7 cellular contexts compared by ENCODE assay signal in genomic region chr12:85872497-85873091, GRCh38. TPM values are rescaled to one million over a fixed set of nuclear protein-coding genes. Genes with fewer than 3 reads are reported as not detected.
DNase-seq lines count a peak whose midpoint lies in the region; ATAC-seq and TF ChIP-seq lines count a peak whose summit lies in the region.

No MANE protein-coding gene starts in this region.

- in situ Hi-C loops in Panc1 (cut with HindIII; ENCODE audit: low pct_unique_long_range_greater_than_20kb, low sequenced_read_pairs): no loop called here

- H3K27ac Mint-ChIP-seq in activated CD4-positive, alpha-beta memory T cell treated with anti-CD3 and anti-CD28 coated beads for 36 hours: no peak overlapping the region

- no peaks in the 10 kb centered on the region for H3K36me3 Mint-ChIP-seq in activated CD4-positive, alpha-beta memory T cell treated with anti-CD3 and anti-CD28 coated beads for 36 hours

- TF ChIP-seq CTCF in GM12865 (IDR thresholded peaks at IDR 0.05; ENCODE audit: insufficient read depth, low read depth, low read length, missing control alignments) (peak; percentile 71), Panc1 (IDR thresholded peaks at IDR 0.05) (peak; percentile 75; the same call in 1 of the 2 replicates)

- H3K4me1 Mint-ChIP-seq in activated CD4-positive, alpha-beta memory T cell treated with anti-CD3 and anti-CD28 coated beads for 36 hours (ENCODE audit: low read depth): no peaks in the 10 kb centered on the region

- CTCF ChIA-PET in Panc1 (lab: Charles Lee): no interaction called here
- CTCF ChIA-PET in activated CD4-positive, alpha-beta memory T cell treated with anti-CD3 and anti-CD28 coated beads for 36 hours (lab: Charles Lee): interaction anchor here (0.7 to 1.3 kb wide), 2 partner anchors 17 to 71 kb away, joined by 3 to 4 read pairs; no protein-coding TSS in a partner anchor

- H3K27me3 ChIP-seq in Panc1 (ENCODE audit: control insufficient read depth, insufficient read depth, low read length): no peaks in the 10 kb centered on the region

- H3K27ac ChIP-seq in Panc1 (ENCODE audit: low read length): no peak overlapping the region

- no peaks in the 10 kb centered on the region for H3K4me1 ChIP-seq in Panc1 (ENCODE audit: control insufficient read depth, insufficient read depth, low read length)

- no TSS peak for BruUV-seq in Panc1 (replicated peaks; lab: Mats Ljungman, UMichigan)

- peak; percentile 58 for DNase-seq in GM12865 (ENCODE audit: low read depth)
- DNase-seq in Jurkat, Clone E6-1 (ENCODE audit: low read depth, low spot score): peak; percentile 49
- DNase-seq in Panc1 (ENCODE audit: low read depth, low spot score): peak; percentile 28
- peak; percentile 50 to 60 for DNase-seq in erythroblast (lab: John Stamatoyannopoulos, UW)
- peak; percentile 72 for DNase-seq in pons (ENCODE audit: low spot score)
- DNase-seq in activated CD4-positive, alpha-beta memory T cell treated with anti-CD3 and anti-CD28 coated beads for 36 hours: no peak

- no peak for TF ChIP-seq POLR2A in erythroblast (IDR thresholded peaks at IDR 0.05; ENCODE audit: low read length)

- POLR2A ChIA-PET in Panc1 (lab: Charles Lee): no interaction called here
- POLR2A ChIA-PET in activated CD4-positive, alpha-beta memory T cell treated with anti-CD3 and anti-CD28 coated beads for 36 hours (lab: Charles Lee): no interaction called here

- H3K9me3 Mint-ChIP-seq in activated CD4-positive, alpha-beta memory T cell treated with anti-CD3 and anti-CD28 coated beads for 36 hours: no peaks in the 10 kb centered on the region

- no peaks in the 10 kb centered on the region for H3K9me3 ChIP-seq in Panc1 (ENCODE audit: control insufficient read depth, insufficient read depth, low read depth, low read length)

- intact Hi-C loops in Panc1 (cut with micrococcal nuclease; ENCODE audit: unreplicated experiment): loop anchor here (2.0 kb wide), 1 partner anchor 404 kb away; no protein-coding TSS in a partner anchor
- intact Hi-C loops in activated CD4-positive, alpha-beta memory T cell treated with anti-CD3 and anti-CD28 coated beads for 36 hours (cut with micrococcal nuclease): loop anchor here (5.0 kb wide), 2 partner anchors 795 to 1000 kb away; no protein-coding TSS in a partner anchor

- no peak overlapping the region for H3K4me3 ChIP-seq in GM12865 (ENCODE audit: low read depth, low read length)
- no peak overlapping the region for H3K4me3 ChIP-seq in Jurkat, Clone E6-1 (ENCODE audit: low read length)
- no peak overlapping the region for H3K4me3 ChIP-seq in Panc1 (ENCODE audit: low read depth in 2 of 2, low read length in 2 of 2)

- no peak overlapping the region for H3K4me3 Mint-ChIP-seq in activated CD4-positive, alpha-beta memory T cell treated with anti-CD3 and anti-CD28 coated beads for 36 hours

- peak; percentile 83 for ATAC-seq in GM21723 (IDR thresholded peaks at IDR 0.05; ENCODE audit: unreplicated experiment)
- ATAC-seq in Panc1: no peak

- H3K27me3 Mint-ChIP-seq in activated CD4-positive, alpha-beta memory T cell treated with anti-CD3 and anti-CD28 coated beads for 36 hours: no peaks in the 10 kb centered on the region

- H3K36me3 ChIP-seq in Panc1 (ENCODE audit: control insufficient read depth, insufficient read depth, low read length): no peaks in the 10 kb centered on the region

RNA-seq across cellular contexts. Expression of gene NTS, which starts 1.5 kb away (rescaled TPM):
- polyA plus RNA-seq in Jurkat, Clone E6-1 (2012; ENCODE audit: insufficient read depth, insufficient read length): not detected
- 1.5 TPM for total RNA-seq in Panc1 (2021; ENCODE audit: unreplicated experiment)
- 3.4 TPM for polyA plus RNA-seq in Panc1 (2012; ENCODE audit: insufficient read length)
- not detected for total RNA-seq in activated CD4-positive, alpha-beta memory T cell treated with anti-CD3 and anti-CD28 coated beads for 36 hours

RNA-seq across cellular contexts. Expression of gene RASSF9, which starts 36.4 kb away (rescaled TPM):
- polyA plus RNA-seq in Jurkat, Clone E6-1 (2012; ENCODE audit: insufficient read depth, insufficient read length): not detected
- 0.33 TPM for total RNA-seq in Panc1 (2021; ENCODE audit: unreplicated experiment)
- 0.16 TPM for polyA plus RNA-seq in Panc1 (2012; ENCODE audit: insufficient read length)
- total RNA-seq in activated CD4-positive, alpha-beta memory T cell treated with anti-CD3 and anti-CD28 coated beads for 36 hours: not detected
